In the genomic region with DNA sequence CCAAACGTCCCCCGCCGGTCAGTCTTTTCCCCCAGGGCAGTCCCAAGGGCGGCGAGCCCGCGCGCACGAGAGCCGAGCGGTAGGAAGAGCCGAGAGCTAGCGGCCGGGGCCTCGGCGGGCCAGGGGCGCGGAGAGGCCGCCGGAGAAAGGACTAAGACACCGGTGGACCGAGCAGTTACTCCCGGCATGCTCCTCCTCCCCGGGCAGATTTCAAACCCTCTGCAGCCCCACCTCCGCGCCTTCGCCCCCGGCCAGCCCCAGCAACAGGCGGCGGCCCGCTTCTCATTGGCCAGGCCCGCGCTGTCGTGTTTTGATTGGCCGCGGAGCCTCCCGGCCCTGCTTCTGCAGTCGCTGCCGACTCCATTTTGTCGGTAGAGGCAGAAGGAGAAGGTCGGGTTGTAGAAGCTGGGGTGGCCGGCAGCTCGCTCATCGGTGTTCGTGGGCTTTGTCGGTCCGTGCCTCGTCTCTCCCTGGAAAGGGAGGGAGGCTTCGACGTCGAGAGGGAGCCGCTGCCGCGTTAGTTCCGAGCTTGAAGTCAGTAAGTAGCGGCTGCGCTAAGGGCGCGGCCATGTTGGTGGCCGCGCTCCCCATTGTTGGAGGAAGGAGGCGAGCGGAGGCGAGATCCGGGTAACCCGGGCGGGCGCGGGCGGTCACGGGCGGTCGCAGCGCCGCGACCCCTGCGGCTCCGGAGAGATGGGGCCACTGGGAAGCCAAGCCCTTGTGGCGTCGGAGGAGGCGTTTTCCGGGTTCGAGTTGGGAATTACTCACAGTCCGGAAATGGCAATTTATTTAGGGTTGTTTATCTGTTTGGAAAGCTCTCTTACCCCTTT, we compare ENCODE assay signal across 1 cellular context.
TF ChIP-seq lines count a peak whose summit lies in the region.

A gene with protein sequence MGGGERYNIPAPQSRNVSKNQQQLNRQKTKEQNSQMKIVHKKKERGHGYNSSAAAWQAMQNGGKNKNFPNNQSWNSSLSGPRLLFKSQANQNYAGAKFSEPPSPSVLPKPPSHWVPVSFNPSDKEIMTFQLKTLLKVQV (plus strand): TSS at position 368 of the 830 bp plus-strand sequence. CDS start 1,630 bp downstream, outside the sequence.

TF ChIP-seq in HepG2, 621 proteins besides CTCF, POLR2A, EP300 and RAD21 (continued from another document and continues in another):
- TF ChIP-seq E2F5 (CRISPR knock-in tag; conservative IDR thresholded peaks at IDR 0.05), result peak; percentile 69
- peak; percentile 31; the same call in 1 of the 2 replicates for TF ChIP-seq ZNF777 (CRISPR knock-in tag; IDR thresholded peaks at IDR 0.05)
- no peak for TF ChIP-seq HNF4A (CRISPR knock-in tag; IDR thresholded peaks at IDR 0.05)
- TF ChIP-seq ZBTB37 (CRISPR knock-in tag; IDR thresholded peaks at IDR 0.05), result no peak
- TF ChIP-seq ZSCAN21 (CRISPR knock-in tag; IDR thresholded peaks at IDR 0.05; ENCODE audit: borderline replicate concordance), result peak; percentile 86
- peak; percentile 47; the same call in 1 of the 2 replicates for TF ChIP-seq ZNF761 (CRISPR knock-in tag; conservative IDR thresholded peaks at IDR 0.05)
- TF ChIP-seq KLF15 (CRISPR knock-in tag; IDR thresholded peaks at IDR 0.05; ENCODE audit: borderline replicate concordance), result 0 out of 2 replicates have a peak, but pooled peaks have one; percentile 32
- TF ChIP-seq RAD51 (IDR thresholded peaks at IDR 0.05; ENCODE audit: borderline replicate concordance), result no peak
- no peak for TF ChIP-seq ZBTB42 (CRISPR knock-in tag; IDR thresholded peaks at IDR 0.05)
- no peak for TF ChIP-seq ZNF713 (CRISPR knock-in tag; IDR thresholded peaks at IDR 0.05)
- no peak for TF ChIP-seq NR3C1 (CRISPR knock-in tag; IDR thresholded peaks at IDR 0.05)
- no peak for TF ChIP-seq GLMP (CRISPR knock-in tag; IDR thresholded peaks at IDR 0.05; ENCODE audit: borderline replicate concordance)
- TF ChIP-seq, protein P1, sequence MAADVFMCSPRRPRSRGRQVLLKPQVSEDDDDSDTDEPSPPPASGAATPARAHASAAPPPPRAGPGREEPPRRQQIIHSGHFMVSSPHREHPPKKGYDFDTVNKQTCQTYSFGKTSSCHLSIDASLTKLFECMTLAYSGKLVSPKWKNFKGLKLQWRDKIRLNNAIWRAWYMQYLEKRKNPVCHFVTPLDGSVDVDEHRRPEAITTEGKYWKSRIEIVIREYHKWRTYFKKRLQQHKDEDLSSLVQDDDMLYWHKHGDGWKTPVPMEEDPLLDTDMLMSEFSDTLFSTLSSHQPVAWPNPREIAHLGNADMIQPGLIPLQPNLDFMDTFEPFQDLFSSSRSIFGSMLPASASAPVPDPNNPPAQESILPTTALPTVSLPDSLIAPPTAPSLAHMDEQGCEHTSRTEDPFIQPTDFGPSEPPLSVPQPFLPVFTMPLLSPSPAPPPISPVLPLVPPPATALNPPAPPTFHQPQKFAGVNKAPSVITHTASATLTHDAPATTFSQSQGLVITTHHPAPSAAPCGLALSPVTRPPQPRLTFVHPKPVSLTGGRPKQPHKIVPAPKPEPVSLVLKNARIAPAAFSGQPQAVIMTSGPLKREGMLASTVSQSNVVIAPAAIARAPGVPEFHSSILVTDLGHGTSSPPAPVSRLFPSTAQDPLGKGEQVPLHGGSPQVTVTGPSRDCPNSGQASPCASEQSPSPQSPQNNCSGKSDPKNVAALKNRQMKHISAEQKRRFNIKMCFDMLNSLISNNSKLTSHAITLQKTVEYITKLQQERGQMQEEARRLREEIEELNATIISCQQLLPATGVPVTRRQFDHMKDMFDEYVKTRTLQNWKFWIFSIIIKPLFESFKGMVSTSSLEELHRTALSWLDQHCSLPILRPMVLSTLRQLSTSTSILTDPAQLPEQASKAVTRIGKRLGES (CRISPR knock-in tag; IDR thresholded peaks at IDR 0.05; ENCODE audit: borderline replicate concordance), result 0 out of 2 replicates have a peak, but pooled peaks have one; percentile 32
- peak; percentile 92; the same call in 1 of the 2 replicates for TF ChIP-seq DMTF1 (CRISPR knock-in tag; IDR thresholded peaks at IDR 0.05)
- TF ChIP-seq, protein P2, sequence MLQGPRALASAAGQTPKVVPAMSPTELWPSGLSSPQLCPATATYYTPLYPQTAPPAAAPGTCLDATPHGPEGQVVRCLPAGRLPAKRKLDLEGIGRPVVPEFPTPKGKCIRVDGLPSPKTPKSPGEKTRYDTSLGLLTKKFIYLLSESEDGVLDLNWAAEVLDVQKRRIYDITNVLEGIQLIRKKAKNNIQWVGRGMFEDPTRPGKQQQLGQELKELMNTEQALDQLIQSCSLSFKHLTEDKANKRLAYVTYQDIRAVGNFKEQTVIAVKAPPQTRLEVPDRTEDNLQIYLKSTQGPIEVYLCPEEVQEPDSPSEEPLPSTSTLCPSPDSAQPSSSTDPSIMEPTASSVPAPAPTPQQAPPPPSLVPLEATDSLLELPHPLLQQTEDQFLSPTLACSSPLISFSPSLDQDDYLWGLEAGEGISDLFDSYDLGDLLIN (CRISPR knock-in tag; IDR thresholded peaks at IDR 0.05; ENCODE audit: borderline replicate concordance), result no peak; the same call in 1 of the 2 replicates
- TF ChIP-seq SOX6 (IDR thresholded peaks at IDR 0.05), result no peak
- TF ChIP-seq SOX6 (CRISPR knock-in tag; IDR thresholded peaks at IDR 0.05), result 0 out of 2 replicates have a peak, but pooled peaks have one; percentile 38
- no peak for TF ChIP-seq KDM1A (CRISPR knock-in tag; IDR thresholded peaks at IDR 0.05)
- no peak for TF ChIP-seq GPN1 (CRISPR knock-in tag; IDR thresholded peaks at IDR 0.05; ENCODE audit: borderline replicate concordance)
- TF ChIP-seq ZFP36L1 (CRISPR knock-in tag; IDR thresholded peaks at IDR 0.05), result peak; percentile 81; the same call in 1 of the 2 replicates
- no peak for TF ChIP-seq ZEB1 (IDR thresholded peaks at IDR 0.05; ENCODE audit: insufficient replicate concordance, low read depth)
- TF ChIP-seq SIX4 (CRISPR knock-in tag; IDR thresholded peaks at IDR 0.05), result 0 out of 2 replicates have a peak, but pooled peaks have one; percentile 52
- TF ChIP-seq GABPA (IDR thresholded peaks at IDR 0.05; ENCODE audit: low read depth, low read length), result no peak
- peak; percentile 23 for TF ChIP-seq GABPA (CRISPR knock-in tag; IDR thresholded peaks at IDR 0.05; ENCODE audit: low read depth)
- peak; percentile 87 for TF ChIP-seq ATF7-NPFF (CRISPR knock-in tag; IDR thresholded peaks at IDR 0.05; ENCODE audit: low read depth)
- TF ChIP-seq RXRA (CRISPR knock-in tag; IDR thresholded peaks at IDR 0.05), result peak; percentile 58; the same call in 1 of the 2 replicates
- no peak; the same call in none of the 2 replicates for TF ChIP-seq THRA (CRISPR knock-in tag; IDR thresholded peaks at IDR 0.05; ENCODE audit: borderline replicate concordance)
- TF ChIP-seq MED1 (CRISPR knock-in tag; IDR thresholded peaks at IDR 0.05), result peak; percentile 89
- 0 out of 2 replicates have a peak, but pooled peaks have one; percentile 67 for TF ChIP-seq SMYD3 (CRISPR knock-in tag; IDR thresholded peaks at IDR 0.05)
- peak; percentile 92; the same call in 1 of the 2 replicates for TF ChIP-seq NFRKB (IDR thresholded peaks at IDR 0.05)
- TF ChIP-seq ZNF354B (CRISPR knock-in tag; IDR thresholded peaks at IDR 0.05), result no peak; the same call in 1 of the 2 replicates
- no peak for TF ChIP-seq XRCC5 (optimal IDR thresholded peaks at IDR 0.05; ENCODE audit: low read length)
- no peak for TF ChIP-seq PHB2 (IDR thresholded peaks at IDR 0.05; ENCODE audit: partially characterized antibody)
- TF ChIP-seq ZBED4 (CRISPR knock-in tag; IDR thresholded peaks at IDR 0.05; ENCODE audit: borderline replicate concordance), result 0 out of 2 replicates have a peak, but pooled peaks have one; percentile 35
- no peak for TF ChIP-seq ATRX (CRISPR knock-in tag; IDR thresholded peaks at IDR 0.05; ENCODE audit: borderline replicate concordance)
- TF ChIP-seq MED8 (CRISPR knock-in tag; IDR thresholded peaks at IDR 0.05; ENCODE audit: insufficient replicate concordance), result peak; percentile 84
- TF ChIP-seq ATM (IDR thresholded peaks at IDR 0.05; ENCODE audit: borderline replicate concordance), result no peak
